1 cellular context compared by ENCODE assay signal in genomic region chr20:10661261-10661660, GRCh38.
A peak's percentile ranks its signal among the peaks of the same experiment; 100 is the strongest.
TF ChIP-seq lines count a peak whose summit lies in the region.

No MANE protein-coding gene starts in this region.

TF ChIP-seq in A549, 52 proteins besides CTCF, POLR2A, EP300 and RAD21 (continued from another document):
- TF ChIP-seq GATA3 (IDR thresholded peaks at IDR 0.05; ENCODE audit: borderline replicate concordance) (no peak), HDAC2 (IDR thresholded peaks at IDR 0.05) (peak; percentile 72; the same call in 1 of the 2 replicates), JUN (IDR thresholded peaks at IDR 0.05) (no peak), HOXA7 (CRISPR knock-in tag; IDR thresholded peaks at IDR 0.05) (no peak), ZC3H11A (IDR thresholded peaks at IDR 0.05) (no peak), SMC3 (IDR thresholded peaks at IDR 0.05) (no peak), MAFK (IDR thresholded peaks at IDR 0.05; ENCODE audit: partially characterized antibody) (no peak), USF2 (IDR thresholded peaks at IDR 0.05) (no peak), KDM1A (IDR thresholded peaks at IDR 0.05; ENCODE audit: low read depth) (peak; percentile 96; the same call in 1 of the 2 replicates)
